ENCODE assay signal across 15 cellular contexts in genomic region chr5:174084691-174085154, GRCh38.
"Had no signal": no experiment of that assay in that cellular context is flagged by ENCODE, and none has a peak within 500 bp of the region (broad histone marks: within the 10 kb centered on the region; RNA-seq: fewer than 3 reads in every experiment).

No MANE protein-coding gene starts in this region.

- H3K4me3 ChIP-seq: esophagus squamous epithelium, heart left ventricle, right lobe of liver, tibial artery had no signal

- ATAC-seq: activated CD8-positive, alpha-beta memory T cell treated with anti-CD3 and anti-CD28 coated beads, Interleukin-2, amount 10 ng/mL, durations not matched to agents 7 days and 5 days; activated T-cell treated with anti-CD3 and anti-CD28 coated beads, Interleukin-2, amount 50 U/mL, for 4 hours; foreskin keratinocyte; heart left ventricle; left colon; natural killer cell; right lobe of liver; stimulated activated memory B cell treated with anti-CD40 and anti-IgM and Interleukin-4, amounts not matched to agents 10 μg/mL and 1 μg/mL and 100 μg/mL, for 72 hours had no signal

- DNase-seq: activated CD4-positive, alpha-beta T cell treated with anti-CD3 and anti-CD28 coated beads, Interleukin-2, amount 50 U/mL, for 4 hours; activated CD8-positive, alpha-beta memory T cell treated with anti-CD3 and anti-CD28 coated beads, Interleukin-2, amount 10 ng/mL, durations not matched to agents 7 days and 5 days; activated effector memory CD4-positive, alpha-beta T cell treated with anti-CD3 and anti-CD28 coated beads, Interleukin-2, amount 50 U/mL, for 16 hours; activated T-cell treated with anti-CD3 and anti-CD28 coated beads, Interleukin-2, amount 50 U/mL, for 4 hours; amygdala; esophagus squamous epithelium; foreskin keratinocyte; heart left ventricle; left colon; mammary epithelial cell; natural killer cell; nucleus accumbens; right lobe of liver; tibial artery had no signal
